Comparison of ENCODE assay signal across 26 cellular contexts in genomic region chr11:121808096-121808495, GRCh38.
"Had no signal": no experiment of that assay in that cellular context is flagged by ENCODE, and none has a peak within 500 bp of the region (broad histone marks: within the 10 kb centered on the region; RNA-seq: fewer than 3 reads in every experiment).

No MANE protein-coding gene starts in this region.

- H3K27me3 ChIP-seq: left lung, pancreas, sigmoid colon, spleen, tibial nerve, uterus had no signal

- H3K4me3 ChIP-seq: left lung, lower lobe of right lung, pancreas, prostate gland, sigmoid colon, spleen, tibial nerve, uterus had no signal

- H3K36me3 Mint-ChIP-seq: stimulated activated effector memory CD8-positive, alpha-beta T cell treated with anti-CD3 and anti-CD28 coated beads, Interleukin-12 subunit alpha, Interleukin-12 subunit beta, amount 100 ng/mL, for 72 hours had no signal

- H3K4me1 ChIP-seq: left lung, lower lobe of right lung, pancreas, prostate gland, spleen, tibial nerve, uterus had no signal

- H3K36me3 ChIP-seq: left lung, lower lobe of right lung, pancreas, prostate gland, sigmoid colon, spleen, tibial nerve, uterus had no signal

- ATAC-seq: left colon; left lung; lower lobe of right lung; natural killer cell; pancreas; right cardiac atrium; stimulated activated effector memory CD8-positive, alpha-beta T cell treated with anti-CD3 and anti-CD28 coated beads, Interleukin-12 subunit alpha, Interleukin-12 subunit beta, amount 100 ng/mL, for 72 hours had no signal

- H3K27ac ChIP-seq: left lung, lower lobe of right lung, pancreas, prostate gland, sigmoid colon, spleen, tibial nerve, uterus had no signal

- FAIRE-seq: keratinocyte, pancreas, small intestine had no signal

- H3K27ac Mint-ChIP-seq: naive B cell; natural killer cell; stimulated activated effector memory CD8-positive, alpha-beta T cell treated with anti-CD3 and anti-CD28 coated beads, Interleukin-12 subunit alpha, Interleukin-12 subunit beta, amount 100 ng/mL, for 72 hours; stimulated activated naive CD8-positive, alpha-beta T cell treated with anti-CD3 and anti-CD28 coated beads, Interleukin-15, Interleukin-2, amounts not matched to agents 100 ng/mL and 50 ng/mL, for 24 hours; type B pancreatic cell had no signal

- H3K27me3 Mint-ChIP-seq: naive B cell; stimulated activated naive CD8-positive, alpha-beta T cell treated with anti-CD3 and anti-CD28 coated beads, Interleukin-15, Interleukin-2, amounts not matched to agents 100 ng/mL and 50 ng/mL, for 24 hours; type B pancreatic cell had no signal

- H3K9me3 ChIP-seq: prostate gland had no signal

- H3K4me1 Mint-ChIP-seq: naive B cell; natural killer cell; stimulated activated effector memory CD8-positive, alpha-beta T cell treated with anti-CD3 and anti-CD28 coated beads, Interleukin-12 subunit alpha, Interleukin-12 subunit beta, amount 100 ng/mL, for 72 hours had no signal

- DNase-seq: hippocampal formation; left colon; left lung; lower lobe of right lung; mammary epithelial cell; mesenchymal stem cell; naive B cell; natural killer cell; nucleus accumbens; pancreas; posterior cingulate gyrus; retina; right cardiac atrium; sigmoid colon; small intestine; spleen; stimulated activated CD4-positive, alpha-beta T cell treated with anti-CD3 and anti-CD28 coated beads, Interleukin-4, amount 100 ng/mL, for 24 hours; stimulated activated naive CD4-positive, alpha-beta T cell; uterus had no signal

- H3K4me3 Mint-ChIP-seq: mesothelial cell of epicardium; naive B cell; natural killer cell; stimulated activated effector memory CD8-positive, alpha-beta T cell treated with anti-CD3 and anti-CD28 coated beads, Interleukin-12 subunit alpha, Interleukin-12 subunit beta, amount 100 ng/mL, for 72 hours; stimulated activated naive CD8-positive, alpha-beta T cell treated with anti-CD3 and anti-CD28 coated beads, Interleukin-15, Interleukin-2, amounts not matched to agents 100 ng/mL and 50 ng/mL, for 24 hours; type B pancreatic cell had no signal
